ENCODE assay signal across 9 cellular contexts in the genomic region with DNA sequence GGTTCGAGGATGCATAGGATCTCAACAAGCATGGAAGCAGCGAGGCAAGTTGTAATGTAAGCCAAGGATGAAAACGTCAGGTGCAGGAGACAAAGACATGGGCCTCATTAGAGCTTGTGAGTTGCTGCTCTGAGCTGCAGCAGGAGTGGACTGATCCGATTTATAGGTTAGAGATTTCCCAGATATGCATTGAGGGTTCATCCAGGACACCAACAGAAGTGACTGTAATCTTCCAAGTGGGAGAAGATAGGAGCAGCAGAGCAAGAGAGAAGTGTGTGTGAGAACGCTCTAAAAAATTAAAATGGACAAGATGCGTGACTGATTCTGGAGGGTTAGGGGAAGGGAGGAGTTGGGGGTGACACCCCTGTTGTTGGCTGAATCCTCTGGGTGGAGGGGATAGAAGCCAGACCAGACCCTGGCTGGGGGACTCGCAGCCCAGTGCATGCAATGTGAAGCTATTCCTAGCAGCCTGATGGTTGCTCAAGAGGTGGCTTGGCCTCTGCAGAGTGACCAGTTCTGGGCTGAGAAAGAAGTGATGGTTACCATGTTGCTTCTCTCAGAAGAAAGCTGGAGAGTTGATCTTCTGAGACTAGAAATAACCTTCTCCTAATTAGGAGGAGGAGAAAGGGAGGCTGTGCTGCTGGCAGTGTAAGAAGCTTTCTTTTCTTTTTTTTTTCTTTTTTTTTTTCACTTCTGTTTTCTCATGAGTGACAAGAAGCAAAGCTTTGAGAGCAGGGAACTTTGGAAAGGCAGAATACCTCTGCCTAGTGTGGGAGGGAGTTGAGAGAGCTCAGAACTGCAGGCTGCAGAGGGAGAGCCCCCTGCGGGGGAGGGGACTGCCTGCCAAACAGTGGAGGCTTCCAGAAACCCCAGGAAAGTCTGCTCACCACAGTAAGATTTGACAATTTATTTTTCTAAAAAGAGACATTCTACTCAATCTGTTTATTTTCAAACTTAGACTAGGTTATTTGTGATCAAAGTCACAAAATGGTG.
A peak's percentile ranks its signal among the peaks of the same experiment; 100 is the strongest.
DNase-seq lines count a peak whose midpoint lies in the region; ATAC-seq and TF ChIP-seq lines count a peak whose summit lies in the region.
"Had no signal": no experiment of that assay in that cellular context is flagged by ENCODE, and none has a peak within 500 bp of the region (broad histone marks: within the 10 kb centered on the region; RNA-seq: fewer than 3 reads in every experiment).

No MANE protein-coding gene starts in this region.

- no peak overlapping the region for H2AFZ ChIP-seq in mammary epithelial cell (ENCODE audit: low read depth, low read length)

- no peaks in the 10 kb centered on the region for H3K27me3 Mint-ChIP-seq in MCF 10A (ENCODE audit: insufficient read depth, unreplicated experiment)

- BruUV-seq in mammary epithelial cell (replicated peaks; lab: Mats Ljungman, UMichigan) = no TSS peak
- BruUV-seq in MCF 10A (replicated peaks; lab: Mats Ljungman, UMichigan) = no TSS peak

- ATAC-seq in HG03066 (IDR thresholded peaks at IDR 0.05; ENCODE audit: low read depth, unreplicated experiment) = peak; percentile 51
- ATAC-seq in thoracic aorta (ENCODE audit: insufficient number of reproducible peaks, low FRiP score, low read depth) = no peak

- no peaks in the 10 kb centered on the region for H3K9me3 Mint-ChIP-seq in MCF 10A (ENCODE audit: unreplicated experiment)

- H3K27ac Mint-ChIP-seq in MCF 10A (ENCODE audit: low read depth, unreplicated experiment) = no peak overlapping the region

- H3K4me2 ChIP-seq in mammary epithelial cell (ENCODE audit: insufficient read depth, low read depth, low read length) = peak overlapping the region; percentile 61

- dilution Hi-C loops in mammary epithelial cell (cut with HindIII; ENCODE audit: low sequenced_read_pairs) = no loop called here

- in situ Hi-C loops in mammary epithelial cell (cut with MboI; ENCODE audit: low sequenced_read_pairs in 2 of 2) = loop anchor here (5.0 to 25.0 kb wide), 5 partner anchors 90 to 993 kb away; no protein-coding TSS in a partner anchor

- TF ChIP-seq EP300 in tibial nerve (IDR thresholded peaks at IDR 0.05) = no peak

- no peaks in the 10 kb centered on the region for H3K36me3 Mint-ChIP-seq in MCF 10A (ENCODE audit: insufficient read depth, unreplicated experiment)

- DNase-seq in mammary epithelial cell (no peak), MCF 10A (ENCODE audit: unreplicated experiment) (no peak), cerebellar cortex (ENCODE audit: low spot score) (peak; percentile 23), thoracic aorta (ENCODE audit: low spot score) (no peak), NCI-H1694 treated with DMSO at 0.1 percent for 48 hours (lab: John Stamatoyannopoulos, UW) (no peak), hepatic stellate cell (ENCODE audit: low spot score) (no peak), tibial nerve (ENCODE audit: low spot score in 2 of 2) (no peak)
- DNase-seq: SW 1271 had no signal

- CTCF ChIA-PET in mammary epithelial cell (lab: Charles Lee; ENCODE audit: low non-redundant PET) (interaction anchor here (0.6 kb wide), 1 partner anchor 785 kb away, joined by 6 read pairs; no protein-coding TSS in a partner anchor), MCF 10A (lab: Yijun Ruan, JAX) (interaction anchor here (0.6 to 4.7 kb wide), 58 partner anchors 9 to 992 kb away, joined by 3 to 20 read pairs (median 4); no protein-coding TSS in a partner anchor)

- H4K20me1 ChIP-seq in mammary epithelial cell (ENCODE audit: insufficient read depth, low read length) = no peaks in the 10 kb centered on the region

- no peak overlapping the region for H3K4me3 ChIP-seq in mammary epithelial cell (replicated peaks in 1 of 3; ENCODE audit: insufficient read depth in 1 of 3, low read depth in 2 of 3, low read length in 3 of 3)
- no peak overlapping the region for H3K4me3 ChIP-seq in thoracic aorta
- no peak overlapping the region for H3K4me3 ChIP-seq in tibial nerve

- H3K79me2 ChIP-seq in mammary epithelial cell (ENCODE audit: insufficient read depth, low read length) = peaks cover 10% of the 10 kb centered on the region

- no peaks in the 10 kb centered on the region for H3K36me3 ChIP-seq in mammary epithelial cell (ENCODE audit: insufficient read depth, low read length)
- H3K36me3 ChIP-seq in thoracic aorta = no peaks in the 10 kb centered on the region
- no peaks in the 10 kb centered on the region for H3K36me3 ChIP-seq in tibial nerve

- H3K4me3 Mint-ChIP-seq in MCF 10A (ENCODE audit: unreplicated experiment) = no peak overlapping the region

- TF ChIP-seq CTCF in mammary epithelial cell (conservative IDR thresholded peaks at IDR 0.05 in 1 of 2, IDR thresholded peaks at IDR 0.05 in 1 of 2; ENCODE audit: extremely low read depth in 1 of 2, insufficient read depth in 1 of 2, low read depth in 1 of 2, low read length in 2 of 2) = no peak
- TF ChIP-seq CTCF in MCF 10A (IDR thresholded peaks at IDR 0.05; ENCODE audit: unreplicated experiment) = no peak
- no peak for TF ChIP-seq CTCF in thoracic aorta (IDR thresholded peaks at IDR 0.05)
- TF ChIP-seq CTCF in tibial nerve (IDR thresholded peaks at IDR 0.05) = no peak

- intact Hi-C loops in mammary epithelial cell (cut with micrococcal nuclease) = loop anchor here (5.0 to 10.0 kb wide), 3 partner anchors 183 to 590 kb away; no protein-coding TSS in a partner anchor
- intact Hi-C loops in MCF 10A (cut with micrococcal nuclease) = loop anchor here (2.0 to 10.0 kb wide), 4 partner anchors 310 to 803 kb away; no protein-coding TSS in a partner anchor

- H3K4me1 Mint-ChIP-seq in MCF 10A (ENCODE audit: insufficient read depth, unreplicated experiment) = peaks cover 27% of the 10 kb centered on the region

- H3K4me1 ChIP-seq in mammary epithelial cell (ENCODE audit: insufficient read depth, low read length) = peaks cover 41% of the 10 kb centered on the region
- peaks cover 19 to 76% of the 10 kb centered on the region in 2 donors for H3K4me1 ChIP-seq in thoracic aorta (ENCODE audit: control insufficient read depth in 1 of 2, low read depth in 2 of 2)
- H3K4me1 ChIP-seq in tibial nerve = peaks cover 0 to 30% (median 0%) of the 10 kb centered on the region in 4 donors

- TF ChIP-seq POLR2A in tibial nerve (IDR thresholded peaks at IDR 0.05) = no peak

- WGBS in mammary epithelial cell (ENCODE audit: low coverage, missing lambda C conversion rate) = 96% methylated on average over 7 of the region's 8 CpGs
- 74 to 89% methylated on average over 8 of the region's 8 CpGs for WGBS in tibial nerve, 2 donors

- H3K9me3 ChIP-seq in mammary epithelial cell (replicated peaks; ENCODE audit: insufficient read depth, low read length) (no peaks in the 10 kb centered on the region), thoracic aorta (no peaks in the 10 kb centered on the region), tibial nerve (no peaks in the 10 kb centered on the region)

- no peak overlapping the region for H3K9ac ChIP-seq in mammary epithelial cell (ENCODE audit: insufficient read depth, low read length)

- POLR2A ChIA-PET in MCF 10A (lab: Yijun Ruan, JAX) = interaction anchor here (0.6 to 2.6 kb wide), 17 partner anchors 8 to 720 kb away, joined by 3 to 14 read pairs (median 4); a partner anchor contains a TSS

- H3K27ac ChIP-seq in mammary epithelial cell (ENCODE audit: insufficient read depth, low read depth, low read length) = no peak overlapping the region
- H3K27ac ChIP-seq in thoracic aorta = peak overlapping the region; percentile 8 to 54
- no peak overlapping the region for H3K27ac ChIP-seq in tibial nerve

- H3K27me3 ChIP-seq in mammary epithelial cell (ENCODE audit: insufficient read depth, low read length) (no peaks in the 10 kb centered on the region), thoracic aorta (replicated peaks; ENCODE audit: insufficient read depth) (no peaks in the 10 kb centered on the region), tibial nerve (no peaks in the 10 kb centered on the region)

Comparison
In these comparisons a context has a peak if more than half of its experiments do, and no peak if none do; other contexts are left out.
1. H3K27ac ChIP-seq: peak in thoracic aorta (2 of 2); none in mammary epithelial cell (single experiment) and tibial nerve (0 of 4).